In the genomic region with DNA sequence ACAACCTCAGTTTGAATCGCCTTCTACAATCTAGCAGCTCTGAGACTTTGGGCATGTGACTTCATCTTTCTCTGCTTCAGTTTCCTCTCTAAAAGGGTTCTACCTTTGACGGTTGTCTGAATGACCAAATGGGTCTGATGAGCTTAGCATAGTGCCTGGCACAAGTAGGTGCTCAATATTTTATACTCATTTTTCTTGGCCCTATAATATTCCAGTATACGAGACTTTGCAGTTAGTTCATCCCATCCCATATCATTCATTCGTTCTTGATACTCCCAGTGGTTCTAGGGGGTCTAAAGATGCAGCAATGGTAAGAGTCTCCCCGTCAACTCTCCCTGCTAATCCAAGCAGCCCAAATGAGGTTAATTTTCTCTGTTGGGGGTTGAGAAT, we compare ENCODE assay signal across 8 cellular contexts.
"Had no signal": no experiment of that assay in that cellular context is flagged by ENCODE, and none has a peak within 500 bp of the region (broad histone marks: within the 10 kb centered on the region; RNA-seq: fewer than 3 reads in every experiment).

No MANE protein-coding gene starts in this region.

- H3K27ac ChIP-seq: HL-60, KMS-11 had no signal

- ATAC-seq: HepG2 had no signal

- H3K4me2 ChIP-seq: KMS-11 had no signal

- H3K9ac ChIP-seq: KMS-11 had no signal

- FAIRE-seq: HepG2, HTR-8/SVneo had no signal

- H3K27ac Mint-ChIP-seq: IgD-negative memory B cell had no signal

- H3K4me1 Mint-ChIP-seq: IgD-negative memory B cell had no signal

- DNase-seq: IMR-90, KBM-7, KG1 had no signal

- H3K36me3 Mint-ChIP-seq: IgD-negative memory B cell had no signal

- H3K4me3 Mint-ChIP-seq: IgD-negative memory B cell had no signal
